ENCODE assay signal across 21 cellular contexts in the genomic region with DNA sequence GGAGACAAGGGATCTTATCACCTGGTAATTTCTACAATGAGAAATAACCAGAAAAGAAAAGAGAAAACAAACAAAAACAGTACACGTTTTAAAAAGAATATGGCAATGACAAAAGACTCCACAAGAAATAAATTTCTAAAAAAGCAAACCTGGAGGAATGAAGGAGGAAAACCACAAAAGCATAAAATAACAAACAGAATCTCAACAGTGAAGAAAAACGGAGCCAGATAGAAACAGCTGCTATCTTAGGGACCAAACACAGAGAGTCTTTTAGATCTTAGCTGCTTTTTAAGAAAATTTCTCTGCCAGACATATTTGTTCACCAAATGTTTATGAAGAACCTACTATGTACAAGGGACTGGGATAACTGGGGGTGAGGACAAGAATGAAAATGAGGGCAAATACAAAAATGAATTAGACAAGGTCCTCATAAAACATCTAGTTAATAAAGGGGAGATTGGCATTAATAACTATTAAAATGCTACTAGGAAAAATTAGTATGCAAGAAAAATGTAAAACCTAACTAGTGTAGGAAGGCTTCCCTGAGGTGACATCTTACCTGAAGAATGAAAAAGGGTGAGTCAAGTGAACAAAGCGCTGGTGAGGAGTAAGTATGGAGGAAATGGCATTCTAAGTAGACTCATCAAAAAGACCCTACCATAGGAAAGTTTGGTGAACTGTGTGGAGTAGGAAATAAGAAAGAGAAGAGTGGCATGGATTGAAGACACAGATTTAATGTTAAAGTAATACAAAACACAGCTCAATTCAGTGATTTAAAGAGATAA. TPM values are rescaled to one million over a fixed set of nuclear protein-coding genes. Genes with fewer than 3 reads are reported as not detected.
DNase-seq lines count a peak whose midpoint lies in the region; ATAC-seq and TF ChIP-seq lines count a peak whose summit lies in the region.
"Had no signal": no experiment of that assay in that cellular context is flagged by ENCODE, and none has a peak within 500 bp of the region (broad histone marks: within the 10 kb centered on the region; RNA-seq: fewer than 3 reads in every experiment).

No MANE protein-coding gene starts in this region.

- H3K36me3 ChIP-seq in hepatocyte (replicated peaks; ENCODE audit: insufficient read depth, low read depth), result no peaks in the 10 kb centered on the region
- H3K36me3 ChIP-seq: MG63, neutrophil, uterus, WERI-Rb-1 had no signal

- no peaks in the 10 kb centered on the region for H3K27me3 ChIP-seq in hepatocyte
- H3K27me3 ChIP-seq: MG63, neutrophil, uterus had no signal

- H2AFZ ChIP-seq in hepatocyte, result no peak overlapping the region

- peak overlapping the region; percentile 70 for H3K27ac Mint-ChIP-seq in activated naive CD4-positive, alpha-beta T cell treated with anti-CD3 and anti-CD28 coated beads, Interleukin-2, amount 50 U/mL, for 24 hours
- H3K27ac Mint-ChIP-seq in activated naive CD4-positive, alpha-beta T cell treated with anti-CD3 and anti-CD28 coated beads, Interleukin-2, amount 50 U/mL, for 72 hours, result no peak overlapping the region
- H3K27ac Mint-ChIP-seq in activated naive CD8-positive, alpha-beta T cell treated with anti-CD3 and anti-CD28 coated beads, Interleukin-2, amount 50 U/mL, for 24 hours, result peak overlapping the region; percentile 1

- H3K79me2 ChIP-seq in hepatocyte, result peaks cover 98% of the 10 kb centered on the region

- TF ChIP-seq CTCF in hepatocyte (IDR thresholded peaks at IDR 0.05; ENCODE audit: poor library complexity), result no peak

- no peak overlapping the region for H3K4me2 ChIP-seq in hepatocyte

- peaks cover 49% of the 10 kb centered on the region for H4K20me1 ChIP-seq in hepatocyte (ENCODE audit: insufficient read depth, poor library complexity, severe bottlenecking)

- peaks cover 6% of the 10 kb centered on the region for H3K4me1 ChIP-seq in hepatocyte (ENCODE audit: insufficient read depth)
- H3K4me1 ChIP-seq: uterus had no signal

- no peak for DNase-seq in activated naive CD4-positive, alpha-beta T cell treated with anti-CD3 and anti-CD28 coated beads, Interleukin-2, amount 50 U/mL, for 72 hours (ENCODE audit: low spot score in 2 of 2)
- DNase-seq in activated naive CD8-positive, alpha-beta T cell treated with anti-CD3 and anti-CD28 coated beads, Interleukin-2, amount 50 U/mL, for 24 hours, result no peak
- no peak for DNase-seq in hepatocyte (ENCODE audit: low spot score)
- DNase-seq in EL, result no peak
- DNase-seq in NCI-H187 treated with DMSO at 0.1 percent for 48 hours (lab: John Stamatoyannopoulos, UW), result no peak
- DNase-seq: activated naive CD4-positive, alpha-beta T cell treated with Interleukin-2 at 50 U/mL for 16 hours; hippocampal formation; kidney; mesenchymal stem cell; MG63; NCI-H1694; right cardiac atrium; T-helper 1 cell; uterus; WERI-Rb-1 had no signal

- WGBS in hepatocyte (ENCODE audit: low lambda C conversion rate, missing lambda C conversion rate), result 85% methylated on average over 3 of the region's 3 CpGs

- H3K27ac ChIP-seq in hepatocyte, result peak overlapping the region; percentile 7
- H3K27ac ChIP-seq: neutrophil, uterus, WERI-Rb-1 had no signal

- H3K9me2 ChIP-seq in hepatocyte (replicated peaks; ENCODE audit: insufficient read depth), result no peaks in the 10 kb centered on the region

- no peak for ATAC-seq in activated naive CD4-positive, alpha-beta T cell treated with anti-CD3 and anti-CD28 coated beads, Interleukin-2, amount 50 U/mL, for 72 hours
- ATAC-seq in activated naive CD8-positive, alpha-beta T cell treated with anti-CD3 and anti-CD28 coated beads, Interleukin-2, amount 50 U/mL, for 24 hours, result peak; percentile 33
- no peak for ATAC-seq in activated CD4-positive, CD25-positive, alpha-beta regulatory T cell treated with anti-CD3 and anti-CD28 coated beads, Interleukin-2, amount 50 U/mL, for 24 hours
- ATAC-seq in GM21786 (IDR thresholded peaks at IDR 0.05; ENCODE audit: unreplicated experiment), result no peak
- ATAC-seq: HCT116, right cardiac atrium had no signal

- peak overlapping the region; percentile 16 for H3K4me3 Mint-ChIP-seq in activated naive CD4-positive, alpha-beta T cell treated with anti-CD3 and anti-CD28 coated beads, Interleukin-2, amount 50 U/mL, for 24 hours
- no peak overlapping the region for H3K4me3 Mint-ChIP-seq in activated naive CD8-positive, alpha-beta T cell treated with anti-CD3 and anti-CD28 coated beads, Interleukin-2, amount 50 U/mL, for 24 hours

- H3K9me3 Mint-ChIP-seq in activated naive CD4-positive, alpha-beta T cell treated with anti-CD3 and anti-CD28 coated beads, Interleukin-2, amount 50 U/mL, for 24 hours, result no peaks in the 10 kb centered on the region
- no peaks in the 10 kb centered on the region for H3K9me3 Mint-ChIP-seq in activated naive CD4-positive, alpha-beta T cell treated with anti-CD3 and anti-CD28 coated beads, Interleukin-2, amount 50 U/mL, for 72 hours
- H3K9me3 Mint-ChIP-seq in activated naive CD8-positive, alpha-beta T cell treated with anti-CD3 and anti-CD28 coated beads, Interleukin-2, amount 50 U/mL, for 24 hours, result no peaks in the 10 kb centered on the region

- H3K36me3 Mint-ChIP-seq in activated naive CD4-positive, alpha-beta T cell treated with anti-CD3 and anti-CD28 coated beads, Interleukin-2, amount 50 U/mL, for 24 hours, result peaks cover 7% of the 10 kb centered on the region
- H3K36me3 Mint-ChIP-seq in activated naive CD4-positive, alpha-beta T cell treated with anti-CD3 and anti-CD28 coated beads, Interleukin-2, amount 50 U/mL, for 72 hours, result no peaks in the 10 kb centered on the region
- H3K36me3 Mint-ChIP-seq in activated naive CD8-positive, alpha-beta T cell treated with anti-CD3 and anti-CD28 coated beads, Interleukin-2, amount 50 U/mL, for 24 hours (ENCODE audit: low read depth), result peaks cover 3% of the 10 kb centered on the region

- no peaks in the 10 kb centered on the region for H3K27me3 Mint-ChIP-seq in activated naive CD4-positive, alpha-beta T cell treated with anti-CD3 and anti-CD28 coated beads, Interleukin-2, amount 50 U/mL, for 24 hours
- no peaks in the 10 kb centered on the region for H3K27me3 Mint-ChIP-seq in activated naive CD8-positive, alpha-beta T cell treated with anti-CD3 and anti-CD28 coated beads, Interleukin-2, amount 50 U/mL, for 24 hours

- no peaks in the 10 kb centered on the region for H3K9me3 ChIP-seq in hepatocyte (ENCODE audit: low read depth)
- H3K9me3 ChIP-seq: MG63, neutrophil, uterus had no signal

- H3K4me1 Mint-ChIP-seq in activated naive CD4-positive, alpha-beta T cell treated with anti-CD3 and anti-CD28 coated beads, Interleukin-2, amount 50 U/mL, for 24 hours, result peaks cover 81% of the 10 kb centered on the region
- H3K4me1 Mint-ChIP-seq in activated naive CD8-positive, alpha-beta T cell treated with anti-CD3 and anti-CD28 coated beads, Interleukin-2, amount 50 U/mL, for 24 hours, result peaks cover 64% of the 10 kb centered on the region

- no peak overlapping the region for H3K4me3 ChIP-seq in hepatocyte
- H3K4me3 ChIP-seq: MG63, uterus had no signal

RNA-seq across cellular contexts. Expression of gene WASL, which starts 34.3 kb away (rescaled TPM):
- total RNA-seq in activated naive CD4-positive, alpha-beta T cell treated with anti-CD3 and anti-CD28 coated beads, Interleukin-2, amount 50 U/mL, for 72 hours, result 1 to 10 TPM; 5.3 to 7.8 TPM
- total RNA-seq in hepatocyte, result 41.9 and 48.9 TPM in 2 replicates
- 29.0 and 36.8 TPM in 2 replicates for polyA plus RNA-seq in hepatocyte

RNA-seq across cellular contexts. Expression of gene LMOD2, which starts 58.8 kb away (rescaled TPM):
- total RNA-seq in activated naive CD4-positive, alpha-beta T cell treated with anti-CD3 and anti-CD28 coated beads, Interleukin-2, amount 50 U/mL, for 72 hours, result not detected
- total RNA-seq in hepatocyte, result 0.04 TPM in 1 of 2 replicates, not detected in the other
- polyA plus RNA-seq in hepatocyte, result not detected in 2 replicates
- total RNA-seq: kidney, NCI-H460 had no signal

Comparison
In these comparisons a context has a peak if more than half of its experiments do, and no peak if none do; other contexts are left out.
1. H3K27ac Mint-ChIP-seq: peak in activated naive CD4-positive, alpha-beta T cell treated with anti-CD3 and anti-CD28 coated beads, Interleukin-2, amount 50 U/mL, for 24 hours (single experiment) and activated naive CD8-positive, alpha-beta T cell treated with anti-CD3 and anti-CD28 coated beads, Interleukin-2, amount 50 U/mL, for 24 hours (single experiment); none in activated naive CD4-positive, alpha-beta T cell treated with anti-CD3 and anti-CD28 coated beads, Interleukin-2, amount 50 U/mL, for 72 hours (0 of 2).